In genomic region chr12:55412138-55412537, GRCh38 we compare ENCODE assay signal across 12 cellular contexts. TPM values are rescaled to one million over a fixed set of nuclear protein-coding genes. Genes with fewer than 3 reads are reported as not detected.
"Had no signal": no experiment of that assay in that cellular context is flagged by ENCODE, and none has a peak within 500 bp of the region (broad histone marks: within the 10 kb centered on the region; RNA-seq: fewer than 3 reads in every experiment).

No MANE protein-coding gene starts in this region.

RNA-seq across cellular contexts. Expression of gene OR6C65, which starts 11.8 kb away (rescaled TPM):
- total RNA-seq: OCI-LY7, PC-3, PC-9, Peyer's patch, Right ventricle myocardium inferior, Right ventricle myocardium superior, RPMI7951, SJCRH30, SJSA1, SK-MEL-5, T-cell had no signal
- polyA plus RNA-seq: SK-N-SH had no signal

RNA-seq across cellular contexts. Expression of gene OR6C76, which starts 13.9 kb away (rescaled TPM):
- total RNA-seq: OCI-LY7, PC-3, PC-9, Peyer's patch, Right ventricle myocardium inferior, Right ventricle myocardium superior, RPMI7951, SJCRH30, SJSA1, SK-MEL-5, T-cell had no signal
- polyA plus RNA-seq: SK-N-SH had no signal

RNA-seq across cellular contexts. Expression of gene OR6C2, which starts 31.7 kb away (rescaled TPM):
- total RNA-seq: OCI-LY7, PC-3, PC-9, Peyer's patch, Right ventricle myocardium inferior, Right ventricle myocardium superior, RPMI7951, SJCRH30, SJSA1, SK-MEL-5, T-cell had no signal
- polyA plus RNA-seq: SK-N-SH had no signal

RNA-seq across cellular contexts. Expression of gene OR6C75, which starts 49.4 kb away (rescaled TPM):
- total RNA-seq: OCI-LY7, PC-3, PC-9, Peyer's patch, Right ventricle myocardium inferior, Right ventricle myocardium superior, RPMI7951, SJCRH30, SJSA1, SK-MEL-5, T-cell had no signal
- polyA plus RNA-seq: SK-N-SH had no signal

RNA-seq across cellular contexts. Expression of gene OR6C70, which starts 57.8 kb away (rescaled TPM):
- total RNA-seq: OCI-LY7, PC-3, PC-9, Peyer's patch, Right ventricle myocardium inferior, Right ventricle myocardium superior, RPMI7951, SJCRH30, SJSA1, SK-MEL-5, T-cell had no signal
- polyA plus RNA-seq: SK-N-SH had no signal
